ENCODE assay signal across 24 cellular contexts in the genomic region with DNA sequence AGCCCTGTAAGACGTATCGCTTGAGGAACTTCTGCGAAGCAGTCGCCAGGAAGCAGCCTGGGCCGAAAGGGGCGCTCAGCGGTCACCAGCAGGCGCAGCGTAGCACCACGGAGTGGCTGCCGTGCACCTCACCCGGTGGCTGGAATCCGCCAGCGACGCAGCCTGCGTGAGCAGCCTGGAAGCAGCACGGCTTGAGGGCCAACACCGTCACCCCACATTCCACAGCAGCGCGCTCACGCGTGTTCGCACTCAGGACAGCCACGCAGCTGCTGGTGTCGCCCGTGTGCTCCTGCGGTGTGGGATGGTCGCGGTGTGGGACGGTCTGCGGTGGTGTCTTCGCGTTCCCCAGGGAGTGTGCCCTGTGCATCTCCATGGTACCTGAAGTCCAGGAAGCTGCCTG.
"Had no signal": no experiment of that assay in that cellular context is flagged by ENCODE, and none has a peak within 500 bp of the region (broad histone marks: within the 10 kb centered on the region; RNA-seq: fewer than 3 reads in every experiment).

No MANE protein-coding gene starts in this region.

- H3K27me3 Mint-ChIP-seq: activated B cell treated with CpG ODN at 0.5 μM for 24 hours; activated CD4-positive, alpha-beta memory T cell treated with anti-CD3 and anti-CD28 coated beads for 36 hours; activated naive CD4-positive, alpha-beta T cell treated with anti-CD3 and anti-CD28 coated beads, Interleukin-2, amount 10 ng/mL, durations not matched to agents 7 days and 5 days; stimulated activated naive CD8-positive, alpha-beta T cell treated with anti-CD3 and anti-CD28 coated beads, Interleukin-15, Interleukin-2, amounts not matched to agents 100 ng/mL and 50 ng/mL, for 24 hours; T-cell had no signal

- FAIRE-seq: colon, islet of Langerhans, urothelium cell line had no signal

- H3K4me1 Mint-ChIP-seq: mesothelial cell of epicardium, nephron progenitor cell had no signal

- H3K9me3 Mint-ChIP-seq: activated B cell treated with CpG ODN at 0.5 μM for 24 hours; activated CD4-positive, alpha-beta memory T cell treated with anti-CD3 and anti-CD28 coated beads for 36 hours; activated naive CD4-positive, alpha-beta T cell treated with anti-CD3 and anti-CD28 coated beads, Interleukin-2, amount 10 ng/mL, durations not matched to agents 7 days and 5 days; mesothelial cell of epicardium; nephron progenitor cell; stimulated activated naive CD8-positive, alpha-beta T cell treated with anti-CD3 and anti-CD28 coated beads, Interleukin-15, Interleukin-2, amounts not matched to agents 100 ng/mL and 50 ng/mL, for 24 hours; T-cell had no signal

- H3K27ac Mint-ChIP-seq: activated B cell treated with CpG ODN at 0.5 μM for 24 hours; activated CD4-positive, alpha-beta memory T cell treated with anti-CD3 and anti-CD28 coated beads for 36 hours; activated naive CD4-positive, alpha-beta T cell treated with anti-CD3 and anti-CD28 coated beads, Interleukin-2, amount 10 ng/mL, durations not matched to agents 7 days and 5 days; mesothelial cell of epicardium; stimulated activated naive CD8-positive, alpha-beta T cell treated with anti-CD3 and anti-CD28 coated beads, Interleukin-15, Interleukin-2, amounts not matched to agents 100 ng/mL and 50 ng/mL, for 24 hours; T-cell had no signal

- H3K4me3 Mint-ChIP-seq: activated B cell treated with CpG ODN at 0.5 μM for 24 hours; activated CD4-positive, alpha-beta memory T cell treated with anti-CD3 and anti-CD28 coated beads for 36 hours; activated naive CD4-positive, alpha-beta T cell treated with anti-CD3 and anti-CD28 coated beads, Interleukin-2, amount 10 ng/mL, durations not matched to agents 7 days and 5 days; mesothelial cell of epicardium; nephron progenitor cell; stimulated activated naive CD8-positive, alpha-beta T cell treated with anti-CD3 and anti-CD28 coated beads, Interleukin-15, Interleukin-2, amounts not matched to agents 100 ng/mL and 50 ng/mL, for 24 hours; T-cell had no signal

- ATAC-seq: left colon, lower lobe of right lung, psoas muscle, right cardiac atrium, T-cell had no signal

- DNase-seq: activated B cell treated with CpG ODN at 0.5 μM for 24 hours; activated CD4-positive, alpha-beta memory T cell treated with anti-CD3 and anti-CD28 coated beads for 36 hours; activated CD4-positive, alpha-beta T cell treated with anti-CD3 and anti-CD28 coated beads for 4 hours; activated naive CD4-positive, alpha-beta T cell treated with anti-CD3 and anti-CD28 coated beads, Interleukin-2, amount 10 ng/mL, durations not matched to agents 7 days and 5 days; activated T-cell treated with anti-CD3 and anti-CD28 coated beads, Interleukin-2, amount 50 U/mL, for 1 hour; aorta; brain microvascular endothelial cell; central memory CD4-positive, alpha-beta T cell; dorsolateral prefrontal cortex; erythroblast; foreskin melanocyte; glutamatergic neuron; hippocampal formation; left colon; lower lobe of right lung; nephron progenitor cell; psoas muscle; T-cell had no signal
